In genomic region chr22:17638432-17639237, GRCh38 we compare ENCODE assay signal across 1 cellular context.
TF ChIP-seq lines count a peak whose summit lies in the region.

BCL2L13 (plus strand) TSS chr22:17638757; CDS start chr22:17655712, 16,955 bp downstream.

TF ChIP-seq in HepG2, 621 proteins besides CTCF, POLR2A, EP300 and RAD21 (continued from another document and continues in another):
- TF ChIP-seq, protein P1, sequence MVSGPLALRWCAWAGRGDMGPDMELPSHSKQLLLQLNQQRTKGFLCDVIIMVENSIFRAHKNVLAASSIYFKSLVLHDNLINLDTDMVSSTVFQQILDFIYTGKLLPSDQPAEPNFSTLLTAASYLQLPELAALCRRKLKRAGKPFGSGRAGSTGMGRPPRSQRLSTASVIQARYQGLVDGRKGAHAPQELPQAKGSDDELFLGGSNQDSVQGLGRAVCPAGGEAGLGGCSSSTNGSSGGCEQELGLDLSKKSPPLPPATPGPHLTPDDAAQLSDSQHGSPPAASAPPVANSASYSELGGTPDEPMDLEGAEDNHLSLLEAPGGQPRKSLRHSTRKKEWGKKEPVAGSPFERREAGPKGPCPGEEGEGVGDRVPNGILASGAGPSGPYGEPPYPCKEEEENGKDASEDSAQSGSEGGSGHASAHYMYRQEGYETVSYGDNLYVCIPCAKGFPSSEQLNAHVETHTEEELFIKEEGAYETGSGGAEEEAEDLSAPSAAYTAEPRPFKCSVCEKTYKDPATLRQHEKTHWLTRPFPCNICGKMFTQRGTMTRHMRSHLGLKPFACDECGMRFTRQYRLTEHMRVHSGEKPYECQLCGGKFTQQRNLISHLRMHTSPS (CRISPR knock-in tag; IDR thresholded peaks at IDR 0.05; ENCODE audit: low read depth): no peak
- TF ChIP-seq ZNF672 (CRISPR knock-in tag; IDR thresholded peaks at IDR 0.05) (no peak), ZNF768 (CRISPR knock-in tag; IDR thresholded peaks at IDR 0.05) (peak; percentile 57), ADNP (CRISPR knock-in tag; IDR thresholded peaks at IDR 0.05) (no peak), ZNF230 (CRISPR knock-in tag; IDR thresholded peaks at IDR 0.05) (no peak; the same call in 1 of the 2 replicates), MBD4 (IDR thresholded peaks at IDR 0.05; ENCODE audit: borderline replicate concordance, low read length) (no peak), NR1H2 (CRISPR knock-in tag; IDR thresholded peaks at IDR 0.05; ENCODE audit: borderline replicate concordance, low read depth) (no peak), REPIN1 (CRISPR knock-in tag; IDR thresholded peaks at IDR 0.05; ENCODE audit: borderline replicate concordance, low read depth) (peak; percentile 72; the same call in 1 of the 2 replicates), ZNF816 (CRISPR knock-in tag; IDR thresholded peaks at IDR 0.05; ENCODE audit: borderline replicate concordance) (no peak), ZBTB33 (CRISPR knock-in tag; IDR thresholded peaks at IDR 0.05) (peak; percentile 22; the same call in 1 of the 2 replicates), YY1 (IDR thresholded peaks at IDR 0.05; ENCODE audit: insufficient read depth, insufficient replicate concordance, low read depth, low read length) (peak; percentile 97), GATAD1 (CRISPR knock-in tag; IDR thresholded peaks at IDR 0.05) (peak; percentile 86), ZNF564 (CRISPR knock-in tag; IDR thresholded peaks at IDR 0.05) (0 out of 2 replicates have a peak, but pooled peaks have one; percentile 59), HOXA7 (CRISPR knock-in tag; IDR thresholded peaks at IDR 0.05) (no peak), MXD4 (CRISPR knock-in tag; IDR thresholded peaks at IDR 0.05) (0 out of 2 replicates have a peak, but pooled peaks have one; percentile 11), ATF7 (IDR thresholded peaks at IDR 0.05) (peak; percentile 50; the same call in 1 of the 2 replicates), ATF7 (CRISPR knock-in tag; IDR thresholded peaks at IDR 0.05) (peak; percentile 93), RAD51 (IDR thresholded peaks at IDR 0.05; ENCODE audit: borderline replicate concordance) (no peak), ASH2L (IDR thresholded peaks at IDR 0.05; ENCODE audit: insufficient read length, low read depth, low read length) (peak; percentile 3), BRD4 (CRISPR knock-in tag; IDR thresholded peaks at IDR 0.05) (peak; percentile 75), ZNF629 (CRISPR knock-in tag; conservative IDR thresholded peaks at IDR 0.05) (no peak), REXO4 (CRISPR knock-in tag; IDR thresholded peaks at IDR 0.05; ENCODE audit: borderline replicate concordance) (no peak), RFXANK (CRISPR knock-in tag; IDR thresholded peaks at IDR 0.05) (no peak), HNF1B (CRISPR knock-in tag; IDR thresholded peaks at IDR 0.05) (peak; percentile 79; the same call in 1 of the 2 replicates), TRAFD1 (CRISPR knock-in tag; IDR thresholded peaks at IDR 0.05; ENCODE audit: borderline replicate concordance) (no peak; the same call in 1 of the 2 replicates), ZNF10 (CRISPR knock-in tag; IDR thresholded peaks at IDR 0.05; ENCODE audit: borderline replicate concordance, low read depth) (no peak), BATF2 (CRISPR knock-in tag; IDR thresholded peaks at IDR 0.05) (no peak; the same call in 1 of the 2 replicates), RBFOX2 (IDR thresholded peaks at IDR 0.05; ENCODE audit: low read depth, low read length) (peak; percentile 96), CC2D1A (CRISPR knock-in tag; IDR thresholded peaks at IDR 0.05) (no peak), ZNF317 (CRISPR knock-in tag; IDR thresholded peaks at IDR 0.05) (peak; percentile 52; the same call in 1 of the 2 replicates), TAF15 (IDR thresholded peaks at IDR 0.05; ENCODE audit: low read depth, low read length, poor library complexity, severe bottlenecking) (peak; percentile 41), ZNF136 (CRISPR knock-in tag; IDR thresholded peaks at IDR 0.05; ENCODE audit: low read depth) (peak; percentile 53; the same call in 1 of the 2 replicates), PAX8 (CRISPR knock-in tag; IDR thresholded peaks at IDR 0.05; ENCODE audit: borderline replicate concordance) (no peak), CBFB (CRISPR knock-in tag; IDR thresholded peaks at IDR 0.05) (peak; percentile 64; the same call in 1 of the 2 replicates), ZNF343 (CRISPR knock-in tag; IDR thresholded peaks at IDR 0.05) (no peak), DR1 (CRISPR knock-in tag; IDR thresholded peaks at IDR 0.05) (peak; percentile 97), ZNF264 (CRISPR knock-in tag; IDR thresholded peaks at IDR 0.05) (peak; percentile 24; the same call in 1 of the 2 replicates), ZFP91 (CRISPR knock-in tag; IDR thresholded peaks at IDR 0.05; ENCODE audit: borderline replicate concordance) (peak; percentile 77; the same call in 1 of the 2 replicates), HCFC1 (IDR thresholded peaks at IDR 0.05; ENCODE audit: low read depth, low read length) (peak; percentile 46), IRF2 (CRISPR knock-in tag; IDR thresholded peaks at IDR 0.05) (no peak; the same call in none of the 2 replicates), ZNF362 (CRISPR knock-in tag; IDR thresholded peaks at IDR 0.05; ENCODE audit: borderline replicate concordance) (no peak), NFIB (CRISPR knock-in tag; IDR thresholded peaks at IDR 0.05; ENCODE audit: borderline replicate concordance) (no peak), SATB2 (CRISPR knock-in tag; IDR thresholded peaks at IDR 0.05) (no peak)
- TF ChIP-seq, protein P2, sequence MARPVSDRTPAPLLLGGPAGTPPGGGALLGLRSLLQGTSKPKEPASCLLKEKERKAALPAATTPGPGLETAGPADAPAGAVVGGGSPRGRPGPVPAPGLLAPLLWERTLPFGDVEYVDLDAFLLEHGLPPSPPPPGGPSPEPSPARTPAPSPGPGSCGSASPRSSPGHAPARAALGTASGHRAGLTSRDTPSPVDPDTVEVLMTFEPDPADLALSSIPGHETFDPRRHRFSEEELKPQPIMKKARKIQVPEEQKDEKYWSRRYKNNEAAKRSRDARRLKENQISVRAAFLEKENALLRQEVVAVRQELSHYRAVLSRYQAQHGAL (CRISPR knock-in tag; IDR thresholded peaks at IDR 0.05; ENCODE audit: not compliant biosample characterization): no peak
- TF ChIP-seq, protein P3, sequence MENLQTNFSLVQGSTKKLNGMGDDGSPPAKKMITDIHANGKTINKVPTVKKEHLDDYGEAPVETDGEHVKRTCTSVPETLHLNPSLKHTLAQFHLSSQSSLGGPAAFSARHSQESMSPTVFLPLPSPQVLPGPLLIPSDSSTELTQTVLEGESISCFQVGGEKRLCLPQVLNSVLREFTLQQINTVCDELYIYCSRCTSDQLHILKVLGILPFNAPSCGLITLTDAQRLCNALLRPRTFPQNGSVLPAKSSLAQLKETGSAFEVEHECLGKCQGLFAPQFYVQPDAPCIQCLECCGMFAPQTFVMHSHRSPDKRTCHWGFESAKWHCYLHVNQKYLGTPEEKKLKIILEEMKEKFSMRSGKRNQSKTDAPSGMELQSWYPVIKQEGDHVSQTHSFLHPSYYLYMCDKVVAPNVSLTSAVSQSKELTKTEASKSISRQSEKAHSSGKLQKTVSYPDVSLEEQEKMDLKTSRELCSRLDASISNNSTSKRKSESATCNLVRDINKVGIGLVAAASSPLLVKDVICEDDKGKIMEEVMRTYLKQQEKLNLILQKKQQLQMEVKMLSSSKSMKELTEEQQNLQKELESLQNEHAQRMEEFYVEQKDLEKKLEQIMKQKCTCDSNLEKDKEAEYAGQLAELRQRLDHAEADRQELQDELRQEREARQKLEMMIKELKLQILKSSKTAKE (CRISPR knock-in tag; IDR thresholded peaks at IDR 0.05; ENCODE audit: borderline replicate concordance): no peak
- TF ChIP-seq, protein P4, sequence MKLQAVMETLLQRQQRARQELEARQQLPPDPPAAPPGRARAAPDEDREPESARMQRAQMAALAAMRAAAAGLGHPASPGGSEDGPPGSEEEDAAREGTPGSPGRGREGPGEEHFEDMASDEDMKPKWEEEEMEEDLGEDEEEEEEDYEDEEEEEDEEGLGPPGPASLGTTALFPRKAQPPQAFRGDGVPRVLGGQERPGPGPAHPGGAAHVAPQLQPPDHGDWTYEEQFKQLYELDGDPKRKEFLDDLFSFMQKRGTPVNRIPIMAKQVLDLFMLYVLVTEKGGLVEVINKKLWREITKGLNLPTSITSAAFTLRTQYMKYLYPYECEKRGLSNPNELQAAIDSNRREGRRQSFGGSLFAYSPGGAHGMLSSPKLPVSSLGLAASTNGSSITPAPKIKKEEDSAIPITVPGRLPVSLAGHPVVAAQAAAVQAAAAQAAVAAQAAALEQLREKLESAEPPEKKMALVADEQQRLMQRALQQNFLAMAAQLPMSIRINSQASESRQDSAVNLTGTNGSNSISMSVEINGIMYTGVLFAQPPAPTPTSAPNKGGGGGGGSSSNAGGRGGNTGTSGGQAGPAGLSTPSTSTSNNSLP (IDR thresholded peaks at IDR 0.05; ENCODE audit: low read depth, low read length): no peak
- TF ChIP-seq, protein P5, sequence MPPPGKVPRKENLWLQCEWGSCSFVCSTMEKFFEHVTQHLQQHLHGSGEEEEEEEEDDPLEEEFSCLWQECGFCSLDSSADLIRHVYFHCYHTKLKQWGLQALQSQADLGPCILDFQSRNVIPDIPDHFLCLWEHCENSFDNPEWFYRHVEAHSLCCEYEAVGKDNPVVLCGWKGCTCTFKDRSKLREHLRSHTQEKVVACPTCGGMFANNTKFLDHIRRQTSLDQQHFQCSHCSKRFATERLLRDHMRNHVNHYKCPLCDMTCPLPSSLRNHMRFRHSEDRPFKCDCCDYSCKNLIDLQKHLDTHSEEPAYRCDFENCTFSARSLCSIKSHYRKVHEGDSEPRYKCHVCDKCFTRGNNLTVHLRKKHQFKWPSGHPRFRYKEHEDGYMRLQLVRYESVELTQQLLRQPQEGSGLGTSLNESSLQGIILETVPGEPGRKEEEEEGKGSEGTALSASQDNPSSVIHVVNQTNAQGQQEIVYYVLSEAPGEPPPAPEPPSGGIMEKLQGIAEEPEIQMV (CRISPR knock-in tag; IDR thresholded peaks at IDR 0.05; ENCODE audit: low read depth): no peak
